ENCODE assay signal across 14 cellular contexts in genomic region chr3:156749244-156749643, GRCh38.
DNase-seq lines count a peak whose midpoint lies in the region; ATAC-seq and TF ChIP-seq lines count a peak whose summit lies in the region.
"Had no signal": no experiment of that assay in that cellular context is flagged by ENCODE, and none has a peak within 500 bp of the region (broad histone marks: within the 10 kb centered on the region; RNA-seq: fewer than 3 reads in every experiment).

No MANE protein-coding gene starts in this region.

- no peak overlapping the region for H3K27ac ChIP-seq in KMS-11
- H3K27ac ChIP-seq: BLaER1, stomach had no signal

- H3K4me3 ChIP-seq in KMS-11 (IDR thresholded peaks at IDR 0.05; ENCODE audit: insufficient read depth, low read depth, low read length) = no peak overlapping the region
- no peak overlapping the region for H3K4me3 ChIP-seq in adipocyte (ENCODE audit: low read length)
- H3K4me3 ChIP-seq: BLaER1, stomach had no signal

- H3K79me2 ChIP-seq in KMS-11 (ENCODE audit: insufficient read depth, low read depth) = no peaks in the 10 kb centered on the region

- TF ChIP-seq CTCF in KMS-11 (conservative IDR thresholded peaks at IDR 0.05; ENCODE audit: low read depth, low read length) = no peak

- no peak overlapping the region; the same call in 1 of the 2 replicates for H3K4me2 ChIP-seq in KMS-11
- H3K4me2 ChIP-seq: BLaER1 had no signal

- H3K9ac ChIP-seq in KMS-11 (no peak overlapping the region), adipocyte (ENCODE audit: low read length) (no peak overlapping the region)
- H3K9ac ChIP-seq: BLaER1 had no signal

- peak; percentile 64 for DNase-seq in COLO829 (ENCODE audit: low spot score)
- peak; percentile 53 for DNase-seq in adipocyte (ENCODE audit: low read depth)
- DNase-seq in myocyte (ENCODE audit: low read depth) = peak; percentile 95
- no peak for DNase-seq in T-helper 2 cell
- DNase-seq in inferior parietal cortex (ENCODE audit: extremely low spot score) = no peak
- DNase-seq: activated CD4-positive, alpha-beta T cell treated with anti-CD3 and anti-CD28 coated beads, Interleukin-2, amount 50 U/mL, for 1 hour; activated effector memory CD4-positive, alpha-beta T cell treated with Interleukin-2 at 50 U/mL for 16 hours; KBM-7; NCI-H2171; stomach had no signal

- H3K36me3 ChIP-seq in KMS-11 (ENCODE audit: insufficient read depth) (no peaks in the 10 kb centered on the region), adipocyte (ENCODE audit: control insufficient read depth, insufficient read depth, low read length, severe bottlenecking) (no peaks in the 10 kb centered on the region)
- H3K36me3 ChIP-seq: BLaER1, stomach had no signal

- H3K9me3 ChIP-seq in adipocyte (ENCODE audit: control insufficient read depth, low read length) = peaks cover 11% of the 10 kb centered on the region

- H2AFZ ChIP-seq in KMS-11 (ENCODE audit: low read depth) = 0 out of 2 replicates have a peak overlapping the region, but pooled peaks have one; percentile 16

- no peak for ATAC-seq in GM21526 (IDR thresholded peaks at IDR 0.05; ENCODE audit: low FRiP score, unreplicated experiment)
- ATAC-seq in GM18867 (IDR thresholded peaks at IDR 0.05; ENCODE audit: unreplicated experiment) = no peak

- H3K27me3 ChIP-seq in KMS-11 (ENCODE audit: insufficient read depth, low read depth) = no peaks in the 10 kb centered on the region
- H3K27me3 ChIP-seq in adipocyte (replicated peaks; ENCODE audit: control insufficient read depth, insufficient read depth, low read length) = no peaks in the 10 kb centered on the region
- H3K27me3 ChIP-seq: BLaER1, stomach had no signal

- H3K4me1 ChIP-seq in KMS-11 (ENCODE audit: low read depth, poor library complexity, severe bottlenecking) (peaks cover 11% of the 10 kb centered on the region), adipocyte (ENCODE audit: control insufficient read depth, insufficient read depth, low read length) (peaks cover 38% of the 10 kb centered on the region)
- H3K4me1 ChIP-seq: BLaER1, stomach had no signal

- H4K20me1 ChIP-seq in KMS-11 (ENCODE audit: insufficient read depth) = no peaks in the 10 kb centered on the region
- H4K20me1 ChIP-seq: BLaER1 had no signal

Comparison
In these comparisons a context has a peak if more than half of its experiments do, and no peak if none do; other contexts are left out.
1. DNase-seq: peak in COLO829 (single experiment), adipocyte (single experiment) and myocyte (single experiment); none in T-helper 2 cell (0 of 5) and inferior parietal cortex (single experiment).